Comparison of ENCODE assay signal across 39 cellular contexts in genomic region chr12:116843085-116843484, GRCh38. TPM values are rescaled to one million over a fixed set of nuclear protein-coding genes. Genes with fewer than 3 reads are reported as not detected.
DNase-seq lines count a peak whose midpoint lies in the region; ATAC-seq, FAIRE-seq and TF ChIP-seq lines count a peak whose summit lies in the region.
"Had no signal": no experiment of that assay in that cellular context is flagged by ENCODE, and none has a peak within 500 bp of the region (broad histone marks: within the 10 kb centered on the region; RNA-seq: fewer than 3 reads in every experiment).

No MANE protein-coding gene starts in this region.

- no peak for DNase-seq in HepG2 (ENCODE audit: low spot score)
- DNase-seq in right lobe of liver: no peak
- DNase-seq in WTC11 (ENCODE audit: low spot score): no peak
- DNase-seq in K562 (ENCODE audit: extremely low read depth in 1 of 4, low spot score in 3 of 4): no peak
- DNase-seq in GDM1 (lab: John Stamatoyannopoulos, UW): no peak
- DNase-seq: 8988T; ACHN; AML-193; BE2C; C1 segment of cervical spinal cord; Caco-2; Calu3; CD4-positive, alpha-beta memory T cell; CD4-positive, alpha-beta T cell; CD4-positive, CD25-positive, alpha-beta regulatory T cell; CD8-positive, alpha-beta memory T cell; CD8-positive, alpha-beta T cell; COR-L47; DMS 273 treated with DMSO at 0.1 percent for 48 hours; DMS153; DMS53; DMS79; DMS79 treated with DMSO at 0.1 percent for 48 hours; DND-41; EL had no signal

- no peaks in the 10 kb centered on the region for H3K4me1 Mint-ChIP-seq in WTC11
- H3K4me1 Mint-ChIP-seq: CD14-positive monocyte; CD4-positive, alpha-beta memory T cell; CD4-positive, CD25-positive, alpha-beta regulatory T cell; CD8-positive, alpha-beta memory T cell had no signal

- TF ChIP-seq RAD21 in HepG2 (CRISPR knock-in tag; IDR thresholded peaks at IDR 0.05): no peak
- no peak for TF ChIP-seq RAD21 in K562 (CRISPR knock-in tag; conservative IDR thresholded peaks at IDR 0.05 in 1 of 2, IDR thresholded peaks at IDR 0.05 in 1 of 2)

- no peak overlapping the region for H3K27ac Mint-ChIP-seq in WTC11
- H3K27ac Mint-ChIP-seq: B cell; CD4-positive, alpha-beta T cell; CD4-positive, CD25-positive, alpha-beta regulatory T cell; CD8-positive, alpha-beta T cell had no signal

- 81% methylated on average over 6 of the region's 6 CpGs for WGBS in HepG2 (ENCODE audit: low lambda C conversion rate)
- WGBS in right lobe of liver (ENCODE audit: insufficient coverage, low coverage, low lambda C conversion rate, missing lambda C conversion rate): 86% methylated on average over 3 of the region's 6 CpGs
- 24% methylated on average over 6 of the region's 6 CpGs for WGBS in K562 (ENCODE audit: insufficient coverage, low coverage, missing lambda C conversion rate)

- H4K20me1 ChIP-seq in HepG2 (ENCODE audit: insufficient read depth, low read length): no peaks in the 10 kb centered on the region
- no peaks in the 10 kb centered on the region for H4K20me1 ChIP-seq in K562 (replicated peaks; ENCODE audit: control insufficient read depth, insufficient read depth, low read length)
- H4K20me1 ChIP-seq: BLaER1; BLaER1 treated with 17β-estradiol and CSF1 and Interleukin-3, amounts not matched to agents 10 nM and 100 nM had no signal

- TF ChIP-seq POLR2A in HepG2 (IDR thresholded peaks at IDR 0.05; ENCODE audit: insufficient read depth in 1 of 2, low read depth in 2 of 2, low read length in 2 of 2) (no peak), right lobe of liver (IDR thresholded peaks at IDR 0.05) (no peak), K562 (conservative IDR thresholded peaks at IDR 0.05) (no peak)

- no peaks in the 10 kb centered on the region for H3K27me3 ChIP-seq in HepG2 (ENCODE audit: control insufficient read depth in 1 of 2, insufficient read depth in 2 of 2, low read length in 2 of 2)
- H3K27me3 ChIP-seq in right lobe of liver: no peaks in the 10 kb centered on the region
- no peaks in the 10 kb centered on the region for H3K27me3 ChIP-seq in K562 (ENCODE audit: control insufficient read depth in 2 of 2, insufficient read depth in 2 of 2, low read length in 2 of 2)
- H3K27me3 ChIP-seq: BE2C; BLaER1; BLaER1 treated with 17β-estradiol and CSF1 and Interleukin-3, amounts not matched to agents 10 nM and 100 nM had no signal

- BruUV-seq in HepG2 (replicated peaks; lab: Mats Ljungman, UMichigan) (no TSS peak), K562 (replicated peaks; lab: Mats Ljungman, UMichigan) (no TSS peak)

- H3K27ac ChIP-seq in HepG2 (ENCODE audit: extremely low read length, insufficient read depth, low read length) (no peak overlapping the region), right lobe of liver (no peak overlapping the region), HEK293 (ENCODE audit: extremely low read depth, low read depth, low read length) (no peak overlapping the region), K562 (ENCODE audit: extremely low read depth, low read depth, low read length) (no peak overlapping the region)
- H3K27ac ChIP-seq: 22Rv1; A549; BLaER1; BLaER1 treated with 17β-estradiol and CSF1 and Interleukin-3, amounts not matched to agents 10 nM and 100 nM; C4-2B had no signal

- H3K9me3 ChIP-seq in HepG2 (ENCODE audit: low read length) (no peaks in the 10 kb centered on the region), right lobe of liver (no peaks in the 10 kb centered on the region), HEK293 (ENCODE audit: control insufficient read depth, insufficient read depth, low read depth, low read length) (no peaks in the 10 kb centered on the region), K562 (replicated peaks; ENCODE audit: control insufficient read depth, insufficient read depth, low read depth, low read length) (no peaks in the 10 kb centered on the region)
- H3K9me3 ChIP-seq: A549; BE2C; BLaER1; BLaER1 treated with 17β-estradiol and CSF1 and Interleukin-3, amounts not matched to agents 10 nM and 100 nM; Caco-2 had no signal

- no peaks in the 10 kb centered on the region for H3K9me1 ChIP-seq in K562 (ENCODE audit: control insufficient read depth, insufficient read depth, low read length)

- TF ChIP-seq CTCF in HepG2 (CRISPR knock-in tag; IDR thresholded peaks at IDR 0.05) (no peak), right lobe of liver (IDR thresholded peaks at IDR 0.05) (no peak), HEK293 (tag by site-specific recombination; IDR thresholded peaks at IDR 0.05) (no peak), WTC11 (IDR thresholded peaks at IDR 0.05) (no peak), K562 (IDR thresholded peaks at IDR 0.05 in 2 of 3, conservative IDR thresholded peaks at IDR 0.05 in 1 of 3; ENCODE audit: insufficient read depth in 2 of 3, low read depth in 1 of 3, low read length in 3 of 3) (no peak)

- peaks cover 9% of the 10 kb centered on the region for H3K36me3 Mint-ChIP-seq in WTC11
- H3K36me3 Mint-ChIP-seq: CD14-positive monocyte; CD4-positive, CD25-positive, alpha-beta regulatory T cell had no signal

- no peak overlapping the region for H3K4me3 Mint-ChIP-seq in WTC11
- H3K4me3 Mint-ChIP-seq: B cell; CD14-positive monocyte; CD4-positive, alpha-beta memory T cell; CD4-positive, alpha-beta T cell; CD4-positive, CD25-positive, alpha-beta regulatory T cell; CD8-positive, alpha-beta memory T cell; CD8-positive, alpha-beta T cell had no signal

- CTCF ChIA-PET in HepG2 (lab: Yijun Ruan, JAX; ENCODE audit: low intra/inter-chr PET ratio, low total read pairs) (no interaction called here), HEK293 (lab: Yijun Ruan, JAX) (interaction anchor here (0.6 to 1.6 kb wide), 2 partner anchors 18 to 139 kb away, joined by 3 read pairs; no protein-coding TSS in a partner anchor), WTC11 (lab: Charles Lee) (interaction anchor here (1.5 kb wide), 1 partner anchor 20 kb away, joined by 15 read pairs; no protein-coding TSS in a partner anchor), K562 (lab: Yijun Ruan, JAX; ENCODE audit: low intra/inter-chr PET ratio) (no interaction called here)

- H3K9me3 Mint-ChIP-seq in WTC11: peaks cover 3% of the 10 kb centered on the region; the same call in 1 of the 2 replicates
- H3K9me3 Mint-ChIP-seq: CD14-positive monocyte; CD4-positive, alpha-beta T cell; CD8-positive, alpha-beta memory T cell; CD8-positive, alpha-beta T cell had no signal

- no peak overlapping the region for H2AFZ ChIP-seq in HepG2 (ENCODE audit: low read length)
- H2AFZ ChIP-seq in K562 (ENCODE audit: low read depth, low read length): no peak overlapping the region

- H3K4me3 ChIP-seq in HepG2 (replicated peaks in 1 of 3; ENCODE audit: insufficient read depth in 1 of 3, low read depth in 2 of 3, low read length in 3 of 3): no peak overlapping the region
- no peak overlapping the region for H3K4me3 ChIP-seq in right lobe of liver
- H3K4me3 ChIP-seq in HEK293 (ENCODE audit: low read depth, low read length): no peak overlapping the region
- H3K4me3 ChIP-seq in K562: no peak overlapping the region
- H3K4me3 ChIP-seq: A549; BLaER1; BLaER1 treated with 17β-estradiol and CSF1 and Interleukin-3, amounts not matched to agents 10 nM and 100 nM had no signal

- no peaks in the 10 kb centered on the region for H3K79me2 ChIP-seq in HepG2 (ENCODE audit: insufficient read depth, low read length)
- H3K79me2 ChIP-seq in K562 (ENCODE audit: control insufficient read depth, insufficient read depth, low read length): no peaks in the 10 kb centered on the region

- POLR2A ChIA-PET in HepG2 (lab: Yijun Ruan, JAX) (no interaction called here), HEK293 (lab: Yijun Ruan, JAX) (no interaction called here), WTC11 (lab: Charles Lee) (no interaction called here), K562 (lab: Yijun Ruan, JAX) (no interaction called here)

- no peak for TF ChIP-seq EP300 in HepG2 (IDR thresholded peaks at IDR 0.05; ENCODE audit: low read depth in 2 of 2, low read length in 2 of 2)
- TF ChIP-seq EP300 in HepG2 (CRISPR knock-in tag; IDR thresholded peaks at IDR 0.05; ENCODE audit: borderline replicate concordance): no peak
- no peak for TF ChIP-seq EP300 in K562 (IDR thresholded peaks at IDR 0.05; ENCODE audit: low read length)

- H3K36me3 ChIP-seq in HepG2 (replicated peaks in 1 of 2; ENCODE audit: control insufficient read depth in 1 of 2, insufficient read depth in 2 of 2, low read length in 2 of 2) (no peaks in the 10 kb centered on the region), right lobe of liver (no peaks in the 10 kb centered on the region), HEK293 (ENCODE audit: control insufficient read depth in 2 of 2, insufficient read depth in 1 of 2, low read length in 2 of 2) (no peaks in the 10 kb centered on the region), K562 (ENCODE audit: control insufficient read depth, insufficient read depth, low read length) (no peaks in the 10 kb centered on the region)
- H3K36me3 ChIP-seq: BE2C had no signal

- H3K9ac ChIP-seq in HepG2 (ENCODE audit: insufficient read depth, low read depth, low read length) (no peak overlapping the region), K562 (ENCODE audit: insufficient read depth in 1 of 2, low read depth in 2 of 2, low read length in 2 of 2) (no peak overlapping the region)
- H3K9ac ChIP-seq: BLaER1; BLaER1 treated with 17β-estradiol and CSF1 and Interleukin-3, amounts not matched to agents 10 nM and 100 nM had no signal

- in situ Hi-C loops in HepG2 (cut with HindIII; ENCODE audit: extremely low pct_ligation_motif_present, low pct_unique_long_range_greater_than_20kb) (no loop called here), K562 (cut with MboI) (no loop called here)

- no peak for ATAC-seq in HepG2
- no peak for ATAC-seq in right lobe of liver
- no peak for ATAC-seq in WTC11
- ATAC-seq in K562: no peak
- ATAC-seq in HG03097 (IDR thresholded peaks at IDR 0.05; ENCODE audit: low FRiP score, unreplicated experiment): no peak
- no peak for ATAC-seq in HG03196 (IDR thresholded peaks at IDR 0.05; ENCODE audit: unreplicated experiment)
- ATAC-seq: A549; CD8-positive, alpha-beta T cell had no signal

- H3K4me2 ChIP-seq in HepG2 (ENCODE audit: low read depth, low read length) (no peak overlapping the region), K562 (ENCODE audit: insufficient read depth, low read length) (no peak overlapping the region)
- H3K4me2 ChIP-seq: A549; BLaER1; BLaER1 treated with 17β-estradiol and CSF1 and Interleukin-3, amounts not matched to agents 10 nM and 100 nM had no signal

- no peak for FAIRE-seq in HepG2 (lab: Jason Lieb, UNC)
- FAIRE-seq in K562 (lab: Jason Lieb, UNC): no peak
- FAIRE-seq: A204.1, A549, D721Med had no signal

- intact Hi-C loops in HepG2 (cut with micrococcal nuclease; ENCODE audit: unreplicated experiment): no loop called here
- intact Hi-C loops in right lobe of liver (cut with DNase I): no loop called here
- intact Hi-C loops in K562 (cut with micrococcal nuclease): no loop called here

- H3K27me3 Mint-ChIP-seq in WTC11 (ENCODE audit: low read depth): no peaks in the 10 kb centered on the region
- H3K27me3 Mint-ChIP-seq: B cell; CD4-positive, alpha-beta memory T cell; CD4-positive, alpha-beta T cell; CD4-positive, CD25-positive, alpha-beta regulatory T cell; CD8-positive, alpha-beta memory T cell had no signal

- H3K4me1 ChIP-seq in HepG2 (ENCODE audit: insufficient read depth, low read length) (no peaks in the 10 kb centered on the region), right lobe of liver (no peaks in the 10 kb centered on the region), HEK293 (ENCODE audit: control insufficient read depth, insufficient read depth, low read length) (no peaks in the 10 kb centered on the region), K562 (replicated peaks in 1 of 2; ENCODE audit: control insufficient read depth in 2 of 2, insufficient read depth in 2 of 2, low read length in 2 of 2) (no peaks in the 10 kb centered on the region)
- H3K4me1 ChIP-seq: A549; BE2C; BLaER1; BLaER1 treated with 17β-estradiol and CSF1 and Interleukin-3, amounts not matched to agents 10 nM and 100 nM; Caco-2 had no signal

RNA-seq across cellular contexts. Expression of gene HRK, which starts 38.2 kb away (rescaled TPM):
- total RNA-seq in HepG2 (2016; rRNA removed; fragmentation: Illumina TruSeq; extraction: Trizol): 0.02 TPM in 1 of 2 replicates, not detected in the other
- not detected in 2 replicates for total RNA-seq in HepG2 (2016; cell fraction: cytosol; rRNA removed; fragmentation: Illumina TruSeq; extraction: Trizol; ENCODE audit: low read depth)
- total RNA-seq in HepG2 (2016; cell fraction: insoluble cytoplasmic fraction; rRNA removed; fragmentation: Illumina TruSeq; extraction: Trizol): 0.02 TPM in 1 of 2 replicates, not detected in the other
- total RNA-seq in HepG2 (2016; cell fraction: membrane; rRNA removed; fragmentation: Illumina TruSeq; extraction: Trizol): not detected in 2 replicates
- not detected in 2 replicates for total RNA-seq in HepG2 (2016; cell fraction: nucleus; rRNA removed; fragmentation: Illumina TruSeq; extraction: Trizol)
- polyA plus RNA-seq in HepG2 (2011; rRNA removed): 0.03 TPM in 1 of 2 replicates, not detected in the other
- 0.01 TPM in 1 of 2 replicates, not detected in the other for polyA plus RNA-seq in HepG2 (2011; cell fraction: cytosol; rRNA removed)
- polyA plus RNA-seq in HepG2 (2011; cell fraction: nucleus; rRNA removed): 0.02 TPM in 1 of 2 replicates, not detected in the other
- not detected in 2 replicates for polyA plus RNA-seq in HepG2 (2012)
- polyA plus RNA-seq in HepG2 (2016; cell fraction: cytosol; fragmentation: Illumina TruSeq; extraction: Trizol; ENCODE audit: low read depth): not detected in 2 replicates
- polyA plus RNA-seq in HepG2 (2016; cell fraction: insoluble cytoplasmic fraction; fragmentation: Illumina TruSeq; extraction: Trizol; ENCODE audit: low read depth): not detected in 2 replicates
- 0.07 TPM in 1 of 2 replicates, not detected in the other for polyA plus RNA-seq in HepG2 (2016; cell fraction: membrane; fragmentation: Illumina TruSeq; extraction: Trizol; ENCODE audit: low read depth)
- not detected in 2 replicates for polyA plus RNA-seq in HepG2 (2016; cell fraction: nucleus; fragmentation: Illumina TruSeq; extraction: Trizol; ENCODE audit: insufficient read depth, low read depth)
- 1.2 TPM in 1 of 2 replicates, not detected in the other for polyA minus RNA-seq in HepG2 (2011; rRNA and poly(A)+ RNA removed; ENCODE audit: low replicate concordance)
- not detected in 2 replicates for polyA minus RNA-seq in HepG2 (2011; cell fraction: cytosol; rRNA and poly(A)+ RNA removed)
- not detected in 2 replicates for polyA minus RNA-seq in HepG2 (2011; cell fraction: nucleus; rRNA and poly(A)+ RNA removed)
- not detected for total RNA-seq in right lobe of liver
- 1.4 to 3.5 TPM (median 1.6 TPM) in 3 replicates for total RNA-seq in WTC11 (2021)
- not detected in 2 replicates for total RNA-seq in K562 (2011; cell fraction: chromatin; rRNA removed; ENCODE audit: low replicate concordance)
- not detected in 2 replicates for total RNA-seq in K562 (2011; cell fraction: nucleolus; rRNA removed)
- not detected in 2 replicates for total RNA-seq in K562 (2011; cell fraction: nucleoplasm; rRNA removed)
- 0.05 TPM in 1 of 2 replicates, not detected in the other for total RNA-seq in K562 (2014; rRNA removed)
- 0.04 TPM in 1 of 2 replicates, not detected in the other for total RNA-seq in K562 (2014; rRNA removed; fragmentation: Illumina TruSeq; extraction: Trizol)
- total RNA-seq in K562 (2015; rRNA removed; fragmentation: Illumina TruSeq; extraction: Trizol): not detected in 2 replicates
- not detected in 2 replicates for total RNA-seq in K562 (2021)
- 0.04 TPM in 1 of 2 replicates, not detected in the other for polyA plus RNA-seq in K562 (2011; rRNA removed)
- 0.01 TPM in 2 replicates for polyA plus RNA-seq in K562 (2011; cell fraction: cytosol; rRNA removed)
- not detected in 2 replicates for polyA plus RNA-seq in K562 (2011; cell fraction: nucleus; rRNA removed)
- polyA plus RNA-seq in K562 (2012): 0.10 TPM in 1 of 2 replicates, not detected in the other
- not detected in 2 replicates for polyA plus RNA-seq in K562 (2014; fragmentation: Illumina TruSeq; extraction: Trizol)
- polyA plus RNA-seq in K562 (2014; fragmentation: Nextera tagmentation; extraction: Ambion mirVana): not detected
- polyA plus RNA-seq in K562 (2014; rRNA removed): 0.01 TPM in 1 of 2 replicates, not detected in the other
- 0.03 TPM in 1 of 2 replicates, not detected in the other for polyA minus RNA-seq in K562 (2011; rRNA and poly(A)+ RNA removed)
- polyA minus RNA-seq in K562 (2011; cell fraction: cytosol; rRNA and poly(A)+ RNA removed): not detected in 2 replicates
- not detected in 2 replicates for polyA minus RNA-seq in K562 (2011; cell fraction: nucleus; rRNA and poly(A)+ RNA removed)
- total RNA-seq: Calu3; CD4-positive, alpha-beta memory T cell; CD4-positive, alpha-beta T cell; CD8-positive, alpha-beta memory T cell had no signal
- polyA plus RNA-seq: AG04450; BJ; CD14-positive monocyte; CD4-positive, CD25-positive, alpha-beta regulatory T cell; CD8-positive, alpha-beta memory T cell had no signal

Comparison
In these comparisons a context has a peak if more than half of its experiments do, and no peak if none do; other contexts are left out.
1. CTCF ChIA-PET loops: an anchor here in HEK293 (0.6 to 1.6 kb wide) and WTC11 (1.5 kb wide); none called in HepG2 and K562.
2. Of the 241 proteins assayed by ChIP-seq in both HepG2 and K562: peak only in HepG2: none; only in K562: none; in both: ZNF121; in neither: 240.